ENCODE assay signal across 16 cellular contexts in the genomic region with DNA sequence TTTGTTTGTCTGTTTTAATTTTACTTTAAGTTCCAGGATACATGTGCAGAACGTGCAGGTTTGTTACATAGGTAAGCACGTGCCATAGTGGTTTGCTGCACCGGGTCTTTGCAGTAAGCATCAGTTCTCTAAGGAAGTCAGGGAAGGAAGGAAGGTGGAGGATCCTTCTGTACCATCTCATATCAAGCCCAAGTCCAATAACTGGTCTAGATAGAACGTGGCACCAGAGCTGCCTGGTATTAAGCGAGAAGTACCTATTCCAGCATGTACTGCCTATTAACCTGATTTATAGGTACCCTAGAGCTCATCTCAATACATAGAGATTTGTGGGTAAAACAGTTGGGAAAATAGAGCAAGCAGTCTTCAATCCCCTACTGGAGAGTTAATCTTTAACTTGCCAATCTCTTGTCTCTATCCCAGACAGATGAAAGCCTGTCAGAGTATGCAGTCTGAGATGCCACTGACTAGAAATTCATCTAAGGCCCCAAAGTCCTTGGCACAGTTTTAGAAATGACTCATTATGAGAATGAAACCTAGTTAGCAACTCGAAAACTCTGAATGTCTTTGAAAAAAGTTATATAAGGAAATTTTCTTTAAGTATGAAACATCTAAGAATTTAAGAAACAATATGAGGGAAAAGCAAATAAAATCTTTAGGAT.
DNase-seq lines count a peak whose midpoint lies in the region; ATAC-seq, FAIRE-seq and TF ChIP-seq lines count a peak whose summit lies in the region.
"Had no signal": no experiment of that assay in that cellular context is flagged by ENCODE, and none has a peak within 500 bp of the region (broad histone marks: within the 10 kb centered on the region; RNA-seq: fewer than 3 reads in every experiment).

No MANE protein-coding gene starts in this region.

- TF ChIP-seq POLR2A in A549 (IDR thresholded peaks at IDR 0.05; ENCODE audit: low read length) (no peak), transverse colon (IDR thresholded peaks at IDR 0.05) (no peak)

- CTCF ChIA-PET in A549 (lab: Yijun Ruan, JAX) = interaction anchor here (1.4 kb wide), 1 partner anchor 11 kb away, joined by 3 read pairs; no protein-coding TSS in a partner anchor

- intact Hi-C loops in transverse colon (cut with DNase I; ENCODE audit: low total_unique reads) = no loop called here

- TF ChIP-seq EP300 in A549 (IDR thresholded peaks at IDR 0.05) = no peak
- no peak for TF ChIP-seq EP300 in transverse colon (IDR thresholded peaks at IDR 0.05; ENCODE audit: low read depth)

- peak; percentile 59 to 78; a peak in 5 of 6 replicates for ATAC-seq in A549
- peak; percentile 83 for ATAC-seq in GM19351 (IDR thresholded peaks at IDR 0.05; ENCODE audit: unreplicated experiment)
- ATAC-seq in HG03342 (IDR thresholded peaks at IDR 0.05; ENCODE audit: unreplicated experiment) = peak; percentile 66
- ATAC-seq: activated CD8-positive, alpha-beta T cell treated with anti-CD3 and anti-CD28 coated beads, Interleukin-2, amount 10 ng/mL, durations not matched to agents 7 days and 5 days; stimulated activated naive CD8-positive, alpha-beta T cell treated with anti-CD3 and anti-CD28 coated beads, Interleukin-15, amount 100 ng/mL, for 72 hours had no signal

- no peak for TF ChIP-seq RAD21 in A549 (conservative IDR thresholded peaks at IDR 0.05 in 1 of 2, IDR thresholded peaks at IDR 0.05 in 1 of 2)

- WGBS in A549 (ENCODE audit: missing lambda C conversion rate) = 49% methylated on average over 6 of the region's 6 CpGs
- WGBS in transverse colon (ENCODE audit: low coverage in 1 of 2), 2 donors = 50 to 62% methylated on average over 6 of the region's 6 CpGs

- H3K9me3 ChIP-seq in A549 (no peaks in the 10 kb centered on the region), transverse colon (no peaks in the 10 kb centered on the region)

- H3K27ac ChIP-seq in A549 (peak overlapping the region in 1 of 2 experiments; percentile 57; a peak in 3 of 6 replicates), transverse colon (no peak overlapping the region)
- H3K27ac ChIP-seq: ovary had no signal

- no peak for FAIRE-seq in A549 (lab: Jason Lieb, UNC)
- no peak for FAIRE-seq in frontal cortex (lab: Jason Lieb, UNC)

- peak overlapping the region; percentile 42 for H3K4me2 ChIP-seq in A549

- TF ChIP-seq CTCF in A549 (IDR thresholded peaks at IDR 0.05) = no peak
- no peak for TF ChIP-seq CTCF in transverse colon (IDR thresholded peaks at IDR 0.05)

- DNase-seq in A549 (ENCODE audit: low read depth in 1 of 2, low spot score in 1 of 2) (peak; percentile 12 to 36), amniotic stem cell (lab: John Stamatoyannopoulos, UW) (peak; percentile 35), cerebellar cortex (ENCODE audit: low spot score) (no peak), OCI-M1 (lab: John Stamatoyannopoulos, UW) (no peak), transverse colon (no peak), frontal cortex (ENCODE audit: low spot score in 2 of 2) (no peak)
- DNase-seq: activated CD8-positive, alpha-beta T cell treated with anti-CD3 and anti-CD28 coated beads, Interleukin-2, amount 10 ng/mL, durations not matched to agents 7 days and 5 days; activated naive CD4-positive, alpha-beta T cell treated with anti-CD3 and anti-CD28 coated beads, Interleukin-2, amount 10 ng/mL, durations not matched to agents 7 days and 5 days; IMR-90; NCI-H2029 treated with DMSO at 0.1 percent for 48 hours; ovary; stimulated activated CD4-positive, alpha-beta T cell treated with anti-CD3 and anti-CD28 coated beads, Interleukin-2, amount 100 ng/mL, for 24 hours; stimulated activated naive CD8-positive, alpha-beta T cell treated with anti-CD3 and anti-CD28 coated beads, Interleukin-15, amount 100 ng/mL, for 72 hours had no signal

- POLR2A ChIA-PET in A549 (lab: Yijun Ruan, JAX) = no interaction called here

- H3K4me1 ChIP-seq in A549 (peaks cover 10% of the 10 kb centered on the region; the same call in 1 of the 3 replicates), transverse colon (no peaks in the 10 kb centered on the region)

- H3K36me3 ChIP-seq in transverse colon = no peaks in the 10 kb centered on the region
- H3K36me3 ChIP-seq: ovary had no signal

- in situ Hi-C loops in transverse colon (cut with MboI; ENCODE audit: low pct_ligation_motif_present in 1 of 4, low pct_unique_long_range_greater_than_20kb in 1 of 4, low sequenced_read_pairs in 3 of 4) = no loop called here

- peaks cover 19% of the 10 kb centered on the region for H3K27me3 ChIP-seq in transverse colon
- H3K27me3 ChIP-seq: ovary had no signal

- no peak overlapping the region for H3K4me3 ChIP-seq in A549
- H3K4me3 ChIP-seq in transverse colon = no peak overlapping the region
- H3K4me3 ChIP-seq: lung, ovary had no signal

TF ChIP-seq in A549, 52 proteins besides CTCF, POLR2A, EP300 and RAD21:
- no peak for TF ChIP-seq FOSL2 (IDR thresholded peaks at IDR 0.05)
- no peak for TF ChIP-seq FOSL2 (CRISPR knock-in tag; IDR thresholded peaks at IDR 0.05)
- no peak for TF ChIP-seq EHMT2 (IDR thresholded peaks at IDR 0.05; ENCODE audit: low read depth)
- no peak for TF ChIP-seq JUN (IDR thresholded peaks at IDR 0.05)
- no peak for TF ChIP-seq RNF2 (IDR thresholded peaks at IDR 0.05; ENCODE audit: borderline replicate concordance, low read depth)
- TF ChIP-seq, protein P1, sequence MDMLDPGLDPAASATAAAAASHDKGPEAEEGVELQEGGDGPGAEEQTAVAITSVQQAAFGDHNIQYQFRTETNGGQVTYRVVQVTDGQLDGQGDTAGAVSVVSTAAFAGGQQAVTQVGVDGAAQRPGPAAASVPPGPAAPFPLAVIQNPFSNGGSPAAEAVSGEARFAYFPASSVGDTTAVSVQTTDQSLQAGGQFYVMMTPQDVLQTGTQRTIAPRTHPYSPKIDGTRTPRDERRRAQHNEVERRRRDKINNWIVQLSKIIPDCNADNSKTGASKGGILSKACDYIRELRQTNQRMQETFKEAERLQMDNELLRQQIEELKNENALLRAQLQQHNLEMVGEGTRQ (IDR thresholded peaks at IDR 0.05) = no peak
- TF ChIP-seq HOXB5 (CRISPR knock-in tag; IDR thresholded peaks at IDR 0.05) = no peak
- no peak for TF ChIP-seq ZSCAN20 (CRISPR knock-in tag; IDR thresholded peaks at IDR 0.05)
- TF ChIP-seq HEYL (CRISPR knock-in tag; IDR thresholded peaks at IDR 0.05) = no peak

Comparison
In these comparisons a context has a peak if more than half of its experiments do, and no peak if none do; other contexts are left out.
1. DNase-seq: peak in A549 (2 of 2) and amniotic stem cell (single experiment); none in cerebellar cortex (single experiment), OCI-M1 (single experiment), transverse colon (single experiment) and frontal cortex (0 of 2).
2. Peak in every context shown above with its lines, with median percentiles within 50 percentile points of each other: ATAC-seq.